In genomic region chr17:78317817-78318400, GRCh38 we compare ENCODE assay signal across 13 cellular contexts. TPM values are rescaled to one million over a fixed set of nuclear protein-coding genes. Genes with fewer than 3 reads are reported as not detected.
A peak's percentile ranks its signal among the peaks of the same experiment; 100 is the strongest.
DNase-seq lines count a peak whose midpoint lies in the region; ATAC-seq and TF ChIP-seq lines count a peak whose summit lies in the region.
"Had no signal": no experiment of that assay in that cellular context is flagged by ENCODE, and none has a peak within 500 bp of the region (broad histone marks: within the 10 kb centered on the region; RNA-seq: fewer than 3 reads in every experiment).

No MANE protein-coding gene starts in this region.

- in situ Hi-C loops in gastrocnemius medialis (cut with MboI; ENCODE audit: low sequenced_read_pairs in 4 of 4), result no loop called here

- WGBS in gastroesophageal sphincter (ENCODE audit: low coverage in 1 of 2), 2 donors, result 33 to 73% methylated on average over 1 to 2 of the region's 10 CpGs

- TF ChIP-seq EP300 in gastroesophageal sphincter (IDR thresholded peaks at IDR 0.05), result no peak

- no peaks in the 10 kb centered on the region for H3K27me3 ChIP-seq in CD8-positive, alpha-beta T cell (ENCODE audit: insufficient read depth, low read length)
- H3K27me3 ChIP-seq in Karpas-422 (ENCODE audit: low read length) (no peaks in the 10 kb centered on the region; the same call in 1 of the 2 replicates), gastroesophageal sphincter (no peaks in the 10 kb centered on the region), osteoblast (ENCODE audit: insufficient read depth, low read length) (no peaks in the 10 kb centered on the region), gastrocnemius medialis (no peaks in the 10 kb centered on the region)
- H3K27me3 ChIP-seq: testis had no signal

- TF ChIP-seq POLR2A in gastroesophageal sphincter (IDR thresholded peaks at IDR 0.05), result no peak
- TF ChIP-seq POLR2A in gastrocnemius medialis (IDR thresholded peaks at IDR 0.05), result no peak

- CTCF ChIA-PET in CD8-positive, alpha-beta T cell (lab: Charles Lee), result interaction anchor here (1.1 to 2.5 kb wide), 2 partner anchors 43 to 104 kb away, joined by 4 to 8 read pairs; no protein-coding TSS in a partner anchor

- H3K4me1 Mint-ChIP-seq in CD8-positive, alpha-beta T cell (ENCODE audit: low read depth), result peaks cover 36% of the 10 kb centered on the region

- no peak for TF ChIP-seq CTCF in CD8-positive, alpha-beta T cell (IDR thresholded peaks at IDR 0.05)
- TF ChIP-seq CTCF in gastroesophageal sphincter (IDR thresholded peaks at IDR 0.05) (no peak), osteoblast (IDR thresholded peaks at IDR 0.05; ENCODE audit: extremely low read depth, low read depth, low read length) (no peak), gastrocnemius medialis (IDR thresholded peaks at IDR 0.05 in 4 of 5, conservative IDR thresholded peaks at IDR 0.05 in 1 of 5) (no peak)

- no peak overlapping the region for H3K4me3 ChIP-seq in CD8-positive, alpha-beta T cell (ENCODE audit: low read depth, low read length)
- H3K4me3 ChIP-seq in Karpas-422 (ENCODE audit: low read length) (no peak overlapping the region), gastroesophageal sphincter (no peak overlapping the region), osteoblast (ENCODE audit: insufficient read depth, low read length) (no peak overlapping the region), gastrocnemius medialis (no peak overlapping the region)
- H3K4me3 ChIP-seq: lung, testis had no signal

- H3K9ac ChIP-seq in Karpas-422 (ENCODE audit: low read length), result no peak overlapping the region

- H3K27me3 Mint-ChIP-seq in CD8-positive, alpha-beta T cell (ENCODE audit: low read depth), result no peaks in the 10 kb centered on the region

- H3K79me2 ChIP-seq in Karpas-422 (ENCODE audit: low read length) (no peaks in the 10 kb centered on the region), osteoblast (ENCODE audit: insufficient read depth, low read length) (no peaks in the 10 kb centered on the region)

- ATAC-seq in CD8-positive, alpha-beta T cell, result no peak
- ATAC-seq in gastroesophageal sphincter (no peak), gastrocnemius medialis (no peak)

- intact Hi-C loops in CD8-positive, alpha-beta T cell (cut with DNase I, micrococcal nuclease), result no loop called here
- intact Hi-C loops in gastrocnemius medialis (cut with DNase I; ENCODE audit: low total_unique reads), result no loop called here

- H3K4me1 ChIP-seq in CD8-positive, alpha-beta T cell (ENCODE audit: insufficient read depth, low read length), result peaks cover 39% of the 10 kb centered on the region
- H3K4me1 ChIP-seq in Karpas-422 (ENCODE audit: low read length), result peaks cover 13% of the 10 kb centered on the region
- H3K4me1 ChIP-seq in gastroesophageal sphincter, result peaks cover 0 to 61% (median 46%) of the 10 kb centered on the region in 3 donors
- peaks cover 36% of the 10 kb centered on the region for H3K4me1 ChIP-seq in osteoblast (ENCODE audit: insufficient read depth, low read length)
- H3K4me1 ChIP-seq in gastrocnemius medialis, result peaks cover 20 to 26% of the 10 kb centered on the region in 2 donors

- H3K9me2 ChIP-seq in Karpas-422 (replicated peaks; ENCODE audit: insufficient read depth, low read length), result no peaks in the 10 kb centered on the region

- H3K36me3 Mint-ChIP-seq in CD8-positive, alpha-beta T cell, result no peaks in the 10 kb centered on the region

- H2AFZ ChIP-seq in Karpas-422 (ENCODE audit: low read length) (no peak overlapping the region), osteoblast (ENCODE audit: low read length) (no peak overlapping the region)

- no peak for DNase-seq in CD8-positive, alpha-beta T cell
- peak; percentile 34 for DNase-seq in Karpas-422
- peak; percentile 79 for DNase-seq in osteoblast (ENCODE audit: insufficient read length, low spot score, missing footprints)
- no peak for DNase-seq in gastrocnemius medialis
- DNase-seq in middle frontal gyrus (ENCODE audit: extremely low spot score, low spot score), result no peak
- no peak for DNase-seq in NCI-H1092 treated with DMSO at 0.1 percent for 48 hours (lab: John Stamatoyannopoulos, UW)
- DNase-seq: activated effector memory CD4-positive, alpha-beta T cell treated with anti-CD3 and anti-CD28 coated beads, Interleukin-2, amount 50 U/mL, for 16 hours; NCI-H1930; SHP77 treated with DMSO at 0.1 percent for 48 hours; testis had no signal

- H3K9me3 ChIP-seq in CD8-positive, alpha-beta T cell (ENCODE audit: low read length), result no peaks in the 10 kb centered on the region
- H3K9me3 ChIP-seq in Karpas-422 (ENCODE audit: low read length), result no peaks in the 10 kb centered on the region
- H3K9me3 ChIP-seq in gastroesophageal sphincter, result no peaks in the 10 kb centered on the region
- H3K9me3 ChIP-seq in osteoblast (ENCODE audit: low read depth, low read length), result no peaks in the 10 kb centered on the region
- no peaks in the 10 kb centered on the region for H3K9me3 ChIP-seq in gastrocnemius medialis
- H3K9me3 ChIP-seq: testis had no signal

- H3K27ac Mint-ChIP-seq in CD8-positive, alpha-beta T cell, result peak overlapping the region; percentile 76

- H3K27ac ChIP-seq in CD8-positive, alpha-beta T cell (ENCODE audit: low read depth, low read length), result no peak overlapping the region
- H3K27ac ChIP-seq in Karpas-422 (ENCODE audit: low read length) (no peak overlapping the region), gastroesophageal sphincter (peak overlapping the region in 3 of 4 donors; percentile 8 to 86 (median 43)), osteoblast (ENCODE audit: low read depth, low read length) (no peak overlapping the region), gastrocnemius medialis (no peak overlapping the region)
- H3K27ac ChIP-seq: C4-2B, testis had no signal

- no peaks in the 10 kb centered on the region for H3K9me3 Mint-ChIP-seq in CD8-positive, alpha-beta T cell

- POLR2A ChIA-PET in CD8-positive, alpha-beta T cell (lab: Charles Lee), result no interaction called here

- H4K20me1 ChIP-seq in Karpas-422 (ENCODE audit: insufficient read depth, low read depth, low read length) (no peaks in the 10 kb centered on the region), osteoblast (ENCODE audit: insufficient read depth, low read length) (no peaks in the 10 kb centered on the region)

- H3K4me2 ChIP-seq in Karpas-422 (ENCODE audit: low read depth, low read length, poor library complexity, severe bottlenecking) (no peak overlapping the region), osteoblast (ENCODE audit: insufficient read depth, low read length) (no peak overlapping the region)

- H3K4me3 Mint-ChIP-seq in CD8-positive, alpha-beta T cell, result no peak overlapping the region

- no peaks in the 10 kb centered on the region for H3K36me3 ChIP-seq in CD8-positive, alpha-beta T cell (ENCODE audit: insufficient read depth, low read length)
- H3K36me3 ChIP-seq in Karpas-422 (ENCODE audit: insufficient read depth, low read length), result no peaks in the 10 kb centered on the region
- H3K36me3 ChIP-seq in gastroesophageal sphincter, result no peaks in the 10 kb centered on the region
- H3K36me3 ChIP-seq in osteoblast (ENCODE audit: insufficient read depth, low read length), result no peaks in the 10 kb centered on the region
- no peaks in the 10 kb centered on the region for H3K36me3 ChIP-seq in gastrocnemius medialis

RNA-seq across cellular contexts. Expression of gene SOCS3, which starts 42.0 kb away (rescaled TPM):
- 100 to 1,000 TPM; 279 to 283 TPM for total RNA-seq in CD8-positive, alpha-beta T cell
- total RNA-seq in Karpas-422 (2014; rRNA removed; shearing (Covaris generic); ENCODE audit: low replicate concordance), result not detected in 2 replicates
- total RNA-seq in gastroesophageal sphincter, result 100 to 1,000 TPM in 1 of 4 donors, 10 to 100 TPM in 3; 11.5 to 423 (median 38.2) TPM
- total RNA-seq in osteoblast, result 78.1 and 95.2 TPM in 2 replicates
- 10 to 100 TPM in 3 of 4 donors, 1 to 10 TPM in 1; 4.5 to 44.2 (median 16.4) TPM for total RNA-seq in gastrocnemius medialis

Comparison
In these comparisons a context has a peak if more than half of its experiments do, and no peak if none do; other contexts are left out.
1. DNase-seq: peak in Karpas-422 (single experiment) and osteoblast (single experiment); none in CD8-positive, alpha-beta T cell (0 of 7), gastrocnemius medialis (0 of 2), middle frontal gyrus (single experiment) and NCI-H1092 treated with DMSO at 0.1 percent for 48 hours (single experiment).
2. H3K27ac ChIP-seq: peak in gastroesophageal sphincter (3 of 4); none in CD8-positive, alpha-beta T cell (single experiment), Karpas-422 (single experiment), osteoblast (single experiment) and gastrocnemius medialis (0 of 4).